In the genomic region with DNA sequence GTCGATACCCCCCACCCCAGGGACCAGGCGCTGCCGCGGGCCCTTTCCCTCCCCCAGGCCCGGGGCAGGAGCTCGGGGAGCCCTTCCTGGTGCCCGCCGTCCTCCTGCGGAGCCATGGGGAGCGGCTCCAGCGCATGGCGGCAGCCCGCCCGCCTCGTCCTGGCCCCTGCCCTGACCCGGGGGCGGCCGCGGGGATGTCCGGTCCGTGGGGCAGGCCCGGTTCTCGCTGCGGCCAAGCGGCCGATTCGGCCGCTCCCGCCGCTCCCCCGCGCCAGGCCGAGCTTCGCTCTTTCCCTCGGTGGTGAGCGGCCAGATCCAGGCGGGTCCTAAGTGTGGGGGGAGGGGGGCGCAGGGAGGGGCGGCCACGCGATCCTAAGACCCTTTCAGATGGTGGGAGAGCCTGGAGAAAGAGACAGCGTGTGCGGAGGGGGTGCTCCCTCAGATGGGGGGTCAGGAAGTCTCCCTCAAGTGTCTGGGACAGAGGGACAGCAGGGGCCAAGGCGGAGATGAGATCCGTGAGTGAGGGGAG, we compare ENCODE assay signal across 1 cellular context.
TF ChIP-seq lines count a peak whose summit lies in the region.

No MANE protein-coding gene starts in this region.

TF ChIP-seq in GM23338, 12 proteins besides CTCF, POLR2A, EP300 and RAD21 (continued from another document):
- TF ChIP-seq, protein P1, sequence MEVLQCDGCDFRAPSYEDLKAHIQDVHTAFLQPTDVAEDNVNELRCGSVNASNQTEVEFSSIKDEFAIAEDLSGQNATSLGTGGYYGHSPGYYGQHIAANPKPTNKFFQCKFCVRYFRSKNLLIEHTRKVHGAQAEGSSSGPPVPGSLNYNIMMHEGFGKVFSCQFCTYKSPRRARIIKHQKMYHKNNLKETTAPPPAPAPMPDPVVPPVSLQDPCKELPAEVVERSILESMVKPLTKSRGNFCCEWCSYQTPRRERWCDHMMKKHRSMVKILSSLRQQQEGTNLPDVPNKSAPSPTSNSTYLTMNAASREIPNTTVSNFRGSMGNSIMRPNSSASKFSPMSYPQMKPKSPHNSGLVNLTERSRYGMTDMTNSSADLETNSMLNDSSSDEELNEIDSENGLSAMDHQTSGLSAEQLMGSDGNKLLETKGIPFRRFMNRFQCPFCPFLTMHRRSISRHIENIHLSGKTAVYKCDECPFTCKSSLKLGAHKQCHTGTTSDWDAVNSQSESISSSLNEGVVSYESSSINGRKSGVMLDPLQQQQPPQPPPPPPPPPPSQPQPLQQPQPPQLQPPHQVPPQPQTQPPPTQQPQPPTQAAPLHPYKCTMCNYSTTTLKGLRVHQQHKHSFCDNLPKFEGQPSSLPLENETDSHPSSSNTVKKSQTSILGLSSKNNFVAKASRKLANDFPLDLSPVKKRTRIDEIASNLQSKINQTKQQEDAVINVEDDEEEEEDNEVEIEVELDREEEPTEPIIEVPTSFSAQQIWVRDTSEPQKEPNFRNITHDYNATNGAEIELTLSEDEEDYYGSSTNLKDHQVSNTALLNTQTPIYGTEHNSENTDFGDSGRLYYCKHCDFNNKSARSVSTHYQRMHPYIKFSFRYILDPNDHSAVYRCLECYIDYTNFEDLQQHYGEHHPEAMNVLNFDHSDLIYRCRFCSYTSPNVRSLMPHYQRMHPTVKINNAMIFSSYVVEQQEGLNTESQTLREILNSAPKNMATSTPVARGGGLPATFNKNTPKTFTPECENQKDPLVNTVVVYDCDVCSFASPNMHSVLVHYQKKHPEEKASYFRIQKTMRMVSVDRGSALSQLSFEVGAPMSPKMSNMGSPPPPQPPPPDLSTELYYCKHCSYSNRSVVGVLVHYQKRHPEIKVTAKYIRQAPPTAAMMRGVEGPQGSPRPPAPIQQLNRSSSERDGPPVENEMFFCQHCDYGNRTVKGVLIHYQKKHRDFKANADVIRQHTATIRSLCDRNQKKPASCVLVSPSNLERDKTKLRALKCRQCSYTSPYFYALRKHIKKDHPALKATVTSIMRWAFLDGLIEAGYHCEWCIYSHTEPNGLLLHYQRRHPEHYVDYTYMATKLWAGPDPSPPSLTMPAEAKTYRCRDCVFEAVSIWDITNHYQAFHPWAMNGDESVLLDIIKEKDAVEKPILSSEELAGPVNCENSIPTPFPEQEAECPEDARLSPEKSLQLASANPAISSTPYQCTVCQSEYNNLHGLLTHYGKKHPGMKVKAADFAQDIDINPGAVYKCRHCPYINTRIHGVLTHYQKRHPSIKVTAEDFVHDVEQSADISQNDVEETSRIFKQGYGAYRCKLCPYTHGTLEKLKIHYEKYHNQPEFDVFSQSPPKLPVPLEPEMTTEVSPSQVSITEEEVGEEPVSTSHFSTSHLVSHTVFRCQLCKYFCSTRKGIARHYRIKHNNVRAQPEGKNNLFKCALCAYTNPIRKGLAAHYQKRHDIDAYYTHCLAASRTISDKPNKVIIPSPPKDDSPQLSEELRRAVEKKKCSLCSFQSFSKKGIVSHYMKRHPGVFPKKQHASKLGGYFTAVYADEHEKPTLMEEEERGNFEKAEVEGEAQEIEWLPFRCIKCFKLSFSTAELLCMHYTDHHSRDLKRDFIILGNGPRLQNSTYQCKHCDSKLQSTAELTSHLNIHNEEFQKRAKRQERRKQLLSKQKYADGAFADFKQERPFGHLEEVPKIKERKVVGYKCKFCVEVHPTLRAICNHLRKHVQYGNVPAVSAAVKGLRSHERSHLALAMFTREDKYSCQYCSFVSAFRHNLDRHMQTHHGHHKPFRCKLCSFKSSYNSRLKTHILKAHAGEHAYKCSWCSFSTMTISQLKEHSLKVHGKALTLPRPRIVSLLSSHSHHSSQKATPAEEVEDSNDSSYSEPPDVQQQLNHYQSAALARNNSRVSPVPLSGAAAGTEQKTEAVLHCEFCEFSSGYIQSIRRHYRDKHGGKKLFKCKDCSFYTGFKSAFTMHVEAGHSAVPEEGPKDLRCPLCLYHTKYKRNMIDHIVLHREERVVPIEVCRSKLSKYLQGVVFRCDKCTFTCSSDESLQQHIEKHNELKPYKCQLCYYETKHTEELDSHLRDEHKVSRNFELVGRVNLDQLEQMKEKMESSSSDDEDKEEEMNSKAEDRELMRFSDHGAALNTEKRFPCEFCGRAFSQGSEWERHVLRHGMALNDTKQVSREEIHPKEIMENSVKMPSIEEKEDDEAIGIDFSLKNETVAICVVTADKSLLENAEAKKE (CRISPR knock-in tag; IDR thresholded peaks at IDR 0.05): no peak
